10 cellular contexts compared by ENCODE assay signal in the genomic region with DNA sequence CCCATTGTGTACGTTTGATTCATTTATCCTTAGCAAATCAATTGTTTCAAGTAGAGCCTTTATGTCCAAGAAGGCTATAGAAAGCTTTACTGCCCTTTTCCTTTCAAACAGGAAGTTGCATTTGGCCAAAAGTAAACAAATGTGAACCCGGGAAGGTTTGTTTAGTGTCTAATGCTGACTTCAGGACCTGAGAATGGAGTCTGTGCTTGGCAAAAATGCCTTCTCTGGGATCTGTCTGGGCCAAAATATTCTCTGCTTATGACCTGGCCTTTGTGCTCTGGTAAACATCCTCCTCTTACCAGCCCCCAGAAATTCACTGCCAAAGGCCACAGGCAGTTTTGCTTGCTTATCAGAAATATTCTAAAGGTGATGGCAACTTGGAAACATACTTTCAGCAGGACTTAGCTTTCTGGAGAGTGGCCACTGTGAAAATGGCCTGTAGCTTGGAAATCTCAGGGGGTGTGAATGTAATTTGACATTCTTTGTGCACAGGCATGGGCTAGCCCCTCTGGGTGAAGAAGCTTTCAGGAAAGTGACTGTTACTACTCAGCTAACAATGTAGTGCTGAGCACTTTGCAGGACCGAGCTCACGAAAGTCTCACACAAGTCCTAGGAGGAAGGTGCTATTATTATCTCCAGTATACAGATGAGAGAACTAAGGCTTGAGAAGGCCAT.
DNase-seq lines count a peak whose midpoint lies in the region; ATAC-seq and TF ChIP-seq lines count a peak whose summit lies in the region.
"Had no signal": no experiment of that assay in that cellular context is flagged by ENCODE, and none has a peak within 500 bp of the region (broad histone marks: within the 10 kb centered on the region; RNA-seq: fewer than 3 reads in every experiment).

No MANE protein-coding gene starts in this region.

- H3K4me1 Mint-ChIP-seq in type B pancreatic cell (ENCODE audit: unreplicated experiment) = peaks cover 25% of the 10 kb centered on the region

- no peak overlapping the region for H3K4me3 Mint-ChIP-seq in type B pancreatic cell
- H3K4me3 Mint-ChIP-seq: T-helper 1 cell treated with Interleukin-12 subunit alpha and Interleukin-12 subunit beta and Interleukin-4 antibody, amounts not matched to agents 30 μg/mL and 1 μg/mL, for 36 hours had no signal

- H3K4me1 ChIP-seq in DOHH2 (ENCODE audit: control insufficient read depth, low read length) = peaks cover 82% of the 10 kb centered on the region

- TF ChIP-seq CTCF in DOHH2 (IDR thresholded peaks at IDR 0.05; ENCODE audit: low read depth, low read length, poor library complexity, severe bottlenecking) = no peak
- TF ChIP-seq CTCF in fibroblast of mammary gland (conservative IDR thresholded peaks at IDR 0.05; ENCODE audit: control insufficient read depth, insufficient read depth, low read depth, low read length) = no peak
- no peak for TF ChIP-seq CTCF in type B pancreatic cell (conservative IDR thresholded peaks at IDR 0.05)

- H3K79me2 ChIP-seq in DOHH2 (ENCODE audit: control insufficient read depth, low read length) = no peaks in the 10 kb centered on the region

- DNase-seq in RPMI7951 (ENCODE audit: low read depth) (peak; percentile 29), fibroblast of mammary gland (ENCODE audit: low read depth) (peak; percentile 21), renal cortical epithelial cell (ENCODE audit: low read depth) (peak; percentile 23), cerebellum (ENCODE audit: low spot score) (no peak), type B pancreatic cell (ENCODE audit: extremely low spot score, unreplicated experiment) (no peak)
- DNase-seq: NCI-H1105 had no signal

- ATAC-seq in GM19324 (IDR thresholded peaks at IDR 0.05; ENCODE audit: low FRiP score, unreplicated experiment) (no peak), GM19328 (IDR thresholded peaks at IDR 0.05; ENCODE audit: unreplicated experiment) (no peak)

- peaks cover 15% of the 10 kb centered on the region for H3F3A ChIP-seq in DOHH2 (ENCODE audit: control insufficient read depth, insufficient read depth)

- H3K36me3 Mint-ChIP-seq in type B pancreatic cell = no peaks in the 10 kb centered on the region

- H4K20me1 ChIP-seq in DOHH2 (ENCODE audit: control insufficient read depth, insufficient read depth, low read depth, low read length) = no peaks in the 10 kb centered on the region

- peak overlapping the region; percentile 32 for H3K4me2 ChIP-seq in DOHH2 (ENCODE audit: low read length)

- no peaks in the 10 kb centered on the region for H3K27me3 ChIP-seq in DOHH2 (ENCODE audit: control insufficient read depth, low read length)

- H3K27ac Mint-ChIP-seq in type B pancreatic cell = no peak overlapping the region
- H3K27ac Mint-ChIP-seq: T-helper 1 cell treated with Interleukin-12 subunit alpha and Interleukin-12 subunit beta and Interleukin-4 antibody, amounts not matched to agents 30 μg/mL and 1 μg/mL, for 36 hours had no signal

- H3K9me3 Mint-ChIP-seq in type B pancreatic cell = no peaks in the 10 kb centered on the region

- H3K4me3 ChIP-seq in DOHH2 (ENCODE audit: low read length) (peak overlapping the region; percentile 12), fibroblast of mammary gland (ENCODE audit: control insufficient read depth, low read depth, low read length) (no peak overlapping the region)

- no peaks in the 10 kb centered on the region for H3K9me2 ChIP-seq in DOHH2 (replicated peaks; ENCODE audit: control insufficient read depth, low read length)

- peaks cover 13% of the 10 kb centered on the region for H3K36me3 ChIP-seq in DOHH2 (ENCODE audit: control insufficient read depth, low read length)

- H3K27me3 Mint-ChIP-seq in type B pancreatic cell = no peaks in the 10 kb centered on the region

- H3K27ac ChIP-seq in DOHH2 (ENCODE audit: low read depth, low read length) = peak overlapping the region; percentile 10

- no peaks in the 10 kb centered on the region for H3K9me3 ChIP-seq in DOHH2 (ENCODE audit: control insufficient read depth, insufficient read depth, low read length)

Comparison
In these comparisons a context has a peak if more than half of its experiments do, and no peak if none do; other contexts are left out.
1. DNase-seq: peak in RPMI7951 (single experiment), fibroblast of mammary gland (single experiment) and renal cortical epithelial cell (single experiment); none in cerebellum (single experiment) and type B pancreatic cell (single experiment).